Comparison of ENCODE assay signal across 23 cellular contexts in genomic region chr6:100427452-100427851, GRCh38. TPM values are rescaled to one million over a fixed set of nuclear protein-coding genes. Genes with fewer than 3 reads are reported as not detected.
"Had no signal": no experiment of that assay in that cellular context is flagged by ENCODE, and none has a peak within 500 bp of the region (broad histone marks: within the 10 kb centered on the region; RNA-seq: fewer than 3 reads in every experiment).

No MANE protein-coding gene starts in this region.

- H3K4me1 ChIP-seq: esophagus squamous epithelium, left lung, parathyroid adenoma, tibial nerve, uterus had no signal

- ATAC-seq: activated naive CD4-positive, alpha-beta T cell treated with anti-CD3 and anti-CD28 coated beads, Interleukin-2, amount 50 U/mL, for 72 hours; left lung had no signal

- H3K9ac ChIP-seq: parathyroid adenoma had no signal

- H3K36me3 ChIP-seq: esophagus squamous epithelium, left lung, tibial nerve, uterus had no signal

- DNase-seq: activated CD4-positive, alpha-beta memory T cell treated with anti-CD3 and anti-CD28 coated beads, Interleukin-2, amount 10 ng/mL, durations not matched to agents 7 days and 5 days; activated CD4-positive, alpha-beta T cell treated with anti-CD3 and anti-CD28 coated beads for 4 hours; activated gamma-delta T cell; activated T-cell treated with anti-CD3 and anti-CD28 coated beads, Interleukin-2, amount 50 U/mL, for 24 hours; amygdala; esophagus squamous epithelium; glutamatergic neuron; hypothalamus; kidney; left lung; mammary epithelial cell; naive B cell; retina; small intestine; stimulated activated CD4-positive, alpha-beta T cell treated with anti-CD3 and anti-CD28 coated beads, Interleukin-4, amount 100 ng/mL, for 4 hours; stimulated activated CD8-positive, alpha-beta memory T cell treated with anti-CD3 and anti-CD28 coated beads, Interleukin-4, amount 100 ng/mL, for 48 hours; stimulated activated naive CD4-positive, alpha-beta T cell treated with Interleukin-2 at 50 U/mL for 16 hours; substantia nigra; uterus had no signal

- H3K9me3 ChIP-seq: esophagus squamous epithelium, left lung, tibial nerve, uterus had no signal

- H3K4me3 ChIP-seq: coronary artery, esophagus squamous epithelium, left lung, tibial nerve, uterus had no signal

- H3K27me3 ChIP-seq: tibial nerve had no signal

RNA-seq across cellular contexts. Expression of gene SIM1, which starts 37.3 kb away (rescaled TPM):
- total RNA-seq: activated naive CD4-positive, alpha-beta T cell treated with anti-CD3 and anti-CD28 coated beads, Interleukin-2, amount 50 U/mL, for 72 hours; left lung; tibial nerve had no signal
